In genomic region chr13:107713314-107713713, GRCh38 we compare ENCODE assay signal across 15 cellular contexts.
DNase-seq lines count a peak whose midpoint lies in the region; ATAC-seq and TF ChIP-seq lines count a peak whose summit lies in the region.
"Had no signal": no experiment of that assay in that cellular context is flagged by ENCODE, and none has a peak within 500 bp of the region (broad histone marks: within the 10 kb centered on the region; RNA-seq: fewer than 3 reads in every experiment).

No MANE protein-coding gene starts in this region.

- intact Hi-C loops in right lobe of liver (cut with DNase I): no loop called here

- no peaks in the 10 kb centered on the region for H3K27me3 ChIP-seq in endodermal cell (ENCODE audit: control insufficient read depth, insufficient read depth, low read length, poor library complexity, severe bottlenecking)
- no peaks in the 10 kb centered on the region for H3K27me3 ChIP-seq in right lobe of liver

- TF ChIP-seq POLR2A in right lobe of liver (IDR thresholded peaks at IDR 0.05): no peak

- H3K9me3 Mint-ChIP-seq in endodermal cell: no peaks in the 10 kb centered on the region
- no peaks in the 10 kb centered on the region for H3K9me3 Mint-ChIP-seq in stimulated activated naive CD8-positive, alpha-beta T cell treated with anti-CD3 and anti-CD28 coated beads, Interleukin-15, amount 100 ng/mL, for 72 hours

- H3K4me3 Mint-ChIP-seq in endodermal cell: no peak overlapping the region
- no peak overlapping the region for H3K4me3 Mint-ChIP-seq in stimulated activated naive CD8-positive, alpha-beta T cell treated with anti-CD3 and anti-CD28 coated beads, Interleukin-15, amount 100 ng/mL, for 72 hours
- H3K4me3 Mint-ChIP-seq: HFFc6, T-cell had no signal

- no peaks in the 10 kb centered on the region for H3K27me3 Mint-ChIP-seq in endodermal cell (ENCODE audit: insufficient read depth)
- no peaks in the 10 kb centered on the region for H3K27me3 Mint-ChIP-seq in stimulated activated naive CD8-positive, alpha-beta T cell treated with anti-CD3 and anti-CD28 coated beads, Interleukin-15, amount 100 ng/mL, for 72 hours
- H3K27me3 Mint-ChIP-seq: T-cell had no signal

- H3K4me1 Mint-ChIP-seq in endodermal cell: peaks cover 47% of the 10 kb centered on the region
- no peaks in the 10 kb centered on the region for H3K4me1 Mint-ChIP-seq in stimulated activated naive CD8-positive, alpha-beta T cell treated with anti-CD3 and anti-CD28 coated beads, Interleukin-15, amount 100 ng/mL, for 72 hours
- H3K4me1 Mint-ChIP-seq: T-cell had no signal

- H3K27ac ChIP-seq in endodermal cell (ENCODE audit: low read depth, low read length): peak overlapping the region; percentile 8
- no peak overlapping the region for H3K27ac ChIP-seq in right lobe of liver
- H3K27ac ChIP-seq: C4-2B had no signal

- peak; percentile 42 for DNase-seq in NCI-H2107 treated with DMSO at 0.1 percent for 48 hours (lab: John Stamatoyannopoulos, UW; ENCODE audit: unreplicated experiment)
- no peak for DNase-seq in NCI-H2107 (lab: John Stamatoyannopoulos, UW)
- peak; percentile 43 for DNase-seq in NCI-H69 (lab: John Stamatoyannopoulos, UW)
- no peak for DNase-seq in endodermal cell
- DNase-seq in right lobe of liver: no peak
- no peak for DNase-seq in NOMO-1 (lab: John Stamatoyannopoulos, UW; ENCODE audit: unreplicated experiment in 2 of 2)
- DNase-seq in stimulated activated naive CD8-positive, alpha-beta T cell treated with anti-CD3 and anti-CD28 coated beads, Interleukin-15, amount 100 ng/mL, for 72 hours: no peak
- DNase-seq: DMS 273 treated with DMSO at 0.1 percent for 48 hours, HFFc6, KG1, NCI-H187 treated with DMSO at 0.1 percent for 48 hours, NCI-H526 treated with DMSO at 0.1 percent for 48 hours, T-cell had no signal

- TF ChIP-seq CTCF in endodermal cell (conservative IDR thresholded peaks at IDR 0.05) (no peak), right lobe of liver (IDR thresholded peaks at IDR 0.05) (no peak)

- H3K4me1 ChIP-seq in endodermal cell (ENCODE audit: control insufficient read depth, insufficient read depth, low read length) (peaks cover 17% of the 10 kb centered on the region), right lobe of liver (no peaks in the 10 kb centered on the region)

- no peaks in the 10 kb centered on the region for H3K36me3 Mint-ChIP-seq in endodermal cell (ENCODE audit: low read depth)
- H3K36me3 Mint-ChIP-seq: T-cell had no signal

- H3K4me3 ChIP-seq in endodermal cell (ENCODE audit: low read length): no peak overlapping the region
- H3K4me3 ChIP-seq in right lobe of liver: no peak overlapping the region

- no peak for ATAC-seq in right lobe of liver
- ATAC-seq in stimulated activated naive CD8-positive, alpha-beta T cell treated with anti-CD3 and anti-CD28 coated beads, Interleukin-15, amount 100 ng/mL, for 72 hours: no peak
- ATAC-seq: HepG2, T-cell had no signal

- no peak overlapping the region for H3K9ac ChIP-seq in endodermal cell (ENCODE audit: extremely low read depth, low read length, poor library complexity, severe bottlenecking)

- no peak overlapping the region for H3K27ac Mint-ChIP-seq in endodermal cell
- no peak overlapping the region for H3K27ac Mint-ChIP-seq in stimulated activated naive CD8-positive, alpha-beta T cell treated with anti-CD3 and anti-CD28 coated beads, Interleukin-15, amount 100 ng/mL, for 72 hours
- H3K27ac Mint-ChIP-seq: HFFc6, T-cell had no signal

- H3K36me3 ChIP-seq in endodermal cell (ENCODE audit: control insufficient read depth, insufficient read depth, low read length) (no peaks in the 10 kb centered on the region), right lobe of liver (no peaks in the 10 kb centered on the region)

- no peaks in the 10 kb centered on the region for H3K9me3 ChIP-seq in endodermal cell (ENCODE audit: control insufficient read depth, low read length)
- H3K9me3 ChIP-seq in right lobe of liver: no peaks in the 10 kb centered on the region

Comparison
In these comparisons a context has a peak if more than half of its experiments do, and no peak if none do; other contexts are left out.
1. DNase-seq: peak in NCI-H2107 treated with DMSO at 0.1 percent for 48 hours (single experiment) and NCI-H69 (single experiment); none in NCI-H2107 (single experiment), endodermal cell (single experiment), right lobe of liver (0 of 3), NOMO-1 (0 of 2) and stimulated activated naive CD8-positive, alpha-beta T cell treated with anti-CD3 and anti-CD28 coated beads, Interleukin-15, amount 100 ng/mL, for 72 hours (0 of 2).